Comparison of ENCODE assay signal across 17 cellular contexts in the genomic region with DNA sequence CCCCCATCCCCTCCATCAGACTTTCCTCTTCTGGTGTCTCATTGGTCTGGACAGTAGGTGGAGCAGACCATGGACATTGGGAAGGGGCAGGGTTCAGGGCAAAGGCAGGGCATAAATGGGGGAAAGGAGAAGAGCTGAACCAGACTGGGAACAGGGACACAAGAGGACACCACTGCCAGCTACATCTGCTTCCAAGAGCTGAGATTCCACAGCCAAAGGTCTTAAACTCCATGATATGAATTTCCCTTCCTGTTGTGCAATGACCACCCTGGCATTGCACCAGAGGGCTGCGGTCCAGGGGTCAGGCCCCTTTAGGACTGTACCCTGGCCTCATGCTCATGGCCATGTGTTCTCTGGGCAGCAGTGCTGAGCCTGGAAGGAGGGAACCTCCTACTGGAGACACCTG.
"Had no signal": no experiment of that assay in that cellular context is flagged by ENCODE, and none has a peak within 500 bp of the region (broad histone marks: within the 10 kb centered on the region; RNA-seq: fewer than 3 reads in every experiment).

No MANE protein-coding gene starts in this region.

- H3K27ac ChIP-seq: colonic mucosa, heart left ventricle, suprapubic skin had no signal

- H3K4me3 ChIP-seq: colonic mucosa, heart left ventricle, mucosa of descending colon, suprapubic skin had no signal

- H3K4me1 ChIP-seq: colonic mucosa, heart left ventricle, suprapubic skin had no signal

- H3K27me3 ChIP-seq: colonic mucosa, suprapubic skin had no signal

- H3K9me3 ChIP-seq: colonic mucosa, mucosa of descending colon, suprapubic skin had no signal

- DNase-seq: activated CD4-positive, alpha-beta T cell treated with anti-CD3 and anti-CD28 coated beads, Interleukin-2, amount 10 ng/mL, durations not matched to agents 24 days and 14 days; activated CD8-positive, alpha-beta memory T cell treated with anti-CD3 and anti-CD28 coated beads for 24 hours; activated naive CD4-positive, alpha-beta T cell treated with Interleukin-2 at 50 U/mL for 16 hours; activated naive CD8-positive, alpha-beta T cell treated with anti-CD3 and anti-CD28 coated beads, Interleukin-2, amount 50 U/mL, for 24 hours; caudate nucleus; colonic mucosa; foreskin melanocyte; mucosa of descending colon; naive thymus-derived CD8-positive, alpha-beta T cell; posterior cingulate gyrus; stimulated activated CD4-positive, alpha-beta T cell treated with anti-CD3 and anti-CD28 coated beads, Interleukin-4, amount 100 ng/mL, for 1 hour; stimulated activated CD8-positive, alpha-beta memory T cell treated with anti-CD3 and anti-CD28 coated beads, Interleukin-4, amount 100 ng/mL, for 48 hours; stimulated activated naive CD8-positive, alpha-beta T cell treated with anti-CD3 and anti-CD28 coated beads, Interleukin-15, Interleukin-2, amounts not matched to agents 100 U/mL and 50 U/mL, for 24 hours; T-helper 1 cell had no signal

- ATAC-seq: activated naive CD8-positive, alpha-beta T cell treated with anti-CD3 and anti-CD28 coated beads, Interleukin-2, amount 50 U/mL, for 24 hours; mucosa of descending colon; naive thymus-derived CD8-positive, alpha-beta T cell; stimulated activated naive CD8-positive, alpha-beta T cell treated with anti-CD3 and anti-CD28 coated beads, Interleukin-15, Interleukin-2, amounts not matched to agents 100 U/mL and 50 U/mL, for 24 hours had no signal

- FAIRE-seq: islet of Langerhans had no signal

- H3K36me3 ChIP-seq: colonic mucosa, heart left ventricle, suprapubic skin had no signal
